ENCODE assay signal across 24 cellular contexts in the genomic region with DNA sequence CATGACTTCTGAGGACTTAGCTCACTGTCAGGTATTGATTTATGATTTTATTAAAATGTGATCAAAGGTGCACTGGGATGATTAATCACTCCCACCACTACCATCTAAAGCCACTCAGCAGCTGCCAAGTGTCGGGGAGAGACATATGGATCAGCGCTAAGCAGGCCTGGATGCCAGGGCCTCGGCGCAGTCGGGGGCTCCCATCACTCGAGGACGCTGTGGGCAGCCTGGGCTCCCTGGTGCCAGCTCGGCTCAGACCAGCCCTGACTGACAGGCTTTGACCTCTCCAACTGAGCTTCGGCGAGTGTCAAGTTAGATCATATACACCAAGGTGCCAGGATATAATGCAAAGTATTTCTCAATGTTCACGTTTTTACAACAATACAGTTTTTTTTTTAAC.
"Had no signal": no experiment of that assay in that cellular context is flagged by ENCODE, and none has a peak within 500 bp of the region (broad histone marks: within the 10 kb centered on the region; RNA-seq: fewer than 3 reads in every experiment).

No MANE protein-coding gene starts in this region.

- DNase-seq: hypothalamus; immature natural killer cell; kidney; left colon; left lung; mesendoderm; naive B cell; natural killer cell; nephron progenitor cell; ovary; right lobe of liver; stimulated activated CD4-positive, alpha-beta T cell treated with anti-CD3 and anti-CD28 coated beads, Interleukin-1b, Interleukin-23, amount 100 ng/mL, for 48 hours; stimulated activated CD4-positive, alpha-beta T cell treated with anti-CD3 and anti-CD28 coated beads, Interleukin-2, amount 100 ng/mL, for 48 hours; stimulated activated CD4-positive, alpha-beta T cell treated with anti-CD3 and anti-CD28 coated beads, Interleukin-4, amount 100 ng/mL, for 4 hours; stimulated activated CD8-positive, alpha-beta memory T cell treated with anti-CD3 and anti-CD28 coated beads, Interleukin-4, amount 100 ng/mL, for 48 hours; stimulated activated naive CD4-positive, alpha-beta T cell treated with Interleukin-2 at 50 U/mL for 16 hours; stimulated activated naive CD8-positive, alpha-beta T cell treated with anti-CD3 and anti-CD28 coated beads, Interleukin-15, amount 100 ng/mL, for 72 hours had no signal

- H3K4me1 ChIP-seq: left lung, right atrium auricular region, right lobe of liver, tibial nerve, vagina had no signal

- H3K9me3 ChIP-seq: left lung, ovary, right atrium auricular region, right lobe of liver, tibial nerve, vagina had no signal

- H3K27me3 ChIP-seq: left lung, neural progenitor cell, ovary, right atrium auricular region, right lobe of liver, tibial nerve, vagina had no signal

- H3K4me3 ChIP-seq: left lung, lung, neural progenitor cell, ovary, right atrium auricular region, right lobe of liver, smooth muscle cell, tibial nerve, vagina had no signal

- ATAC-seq: left colon; left lung; natural killer cell; right lobe of liver; stimulated activated memory B cell treated with anti-CD40 and anti-IgM and Interleukin-4, amounts not matched to agents 10 μg/mL and 1 μg/mL and 100 μg/mL, for 72 hours; stimulated activated naive CD8-positive, alpha-beta T cell treated with anti-CD3 and anti-CD28 coated beads, Interleukin-15, amount 100 ng/mL, for 72 hours had no signal

- H3K36me3 ChIP-seq: left lung, neural progenitor cell, ovary, right atrium auricular region, right lobe of liver, tibial nerve, vagina had no signal

- H3K27ac ChIP-seq: left lung, neural progenitor cell, ovary, right atrium auricular region, right lobe of liver, tibial nerve, vagina had no signal

- H3K9ac ChIP-seq: neural progenitor cell had no signal
